Comparison of ENCODE assay signal across 2 cellular contexts in the genomic region with DNA sequence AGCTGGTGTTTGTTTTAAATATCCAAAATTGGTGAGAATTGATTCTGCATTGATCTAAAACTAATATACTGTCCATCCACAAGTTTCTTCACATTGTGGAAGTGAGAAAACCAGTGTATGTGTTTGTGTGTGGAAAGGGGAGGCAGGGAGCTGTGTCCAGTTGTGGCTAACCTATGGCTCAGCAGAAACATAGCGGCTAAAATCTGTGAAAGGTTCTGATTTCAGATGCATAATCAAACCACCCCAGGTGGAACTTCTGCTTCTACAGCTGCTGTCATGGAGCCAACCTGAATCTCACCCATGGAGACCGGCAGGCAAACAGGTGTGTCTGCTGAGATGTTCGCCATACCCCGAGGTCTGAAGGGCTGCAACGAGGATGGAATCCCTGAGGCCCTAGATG.
TF ChIP-seq lines count a peak whose summit lies in the region.

A gene (plus strand): TSS at position 301 of the 400 bp plus-strand sequence.

TF ChIP-seq in WTC11, 78 proteins besides CTCF, POLR2A, EP300 and RAD21 (continues in another document):
- TF ChIP-seq ZNF396 (CRISPR knock-in tag; IDR thresholded peaks at IDR 0.05; ENCODE audit: borderline replicate concordance) = no peak
- no peak for TF ChIP-seq MXD4 (CRISPR knock-in tag; IDR thresholded peaks at IDR 0.05; ENCODE audit: borderline replicate concordance)
- TF ChIP-seq, protein P1, sequence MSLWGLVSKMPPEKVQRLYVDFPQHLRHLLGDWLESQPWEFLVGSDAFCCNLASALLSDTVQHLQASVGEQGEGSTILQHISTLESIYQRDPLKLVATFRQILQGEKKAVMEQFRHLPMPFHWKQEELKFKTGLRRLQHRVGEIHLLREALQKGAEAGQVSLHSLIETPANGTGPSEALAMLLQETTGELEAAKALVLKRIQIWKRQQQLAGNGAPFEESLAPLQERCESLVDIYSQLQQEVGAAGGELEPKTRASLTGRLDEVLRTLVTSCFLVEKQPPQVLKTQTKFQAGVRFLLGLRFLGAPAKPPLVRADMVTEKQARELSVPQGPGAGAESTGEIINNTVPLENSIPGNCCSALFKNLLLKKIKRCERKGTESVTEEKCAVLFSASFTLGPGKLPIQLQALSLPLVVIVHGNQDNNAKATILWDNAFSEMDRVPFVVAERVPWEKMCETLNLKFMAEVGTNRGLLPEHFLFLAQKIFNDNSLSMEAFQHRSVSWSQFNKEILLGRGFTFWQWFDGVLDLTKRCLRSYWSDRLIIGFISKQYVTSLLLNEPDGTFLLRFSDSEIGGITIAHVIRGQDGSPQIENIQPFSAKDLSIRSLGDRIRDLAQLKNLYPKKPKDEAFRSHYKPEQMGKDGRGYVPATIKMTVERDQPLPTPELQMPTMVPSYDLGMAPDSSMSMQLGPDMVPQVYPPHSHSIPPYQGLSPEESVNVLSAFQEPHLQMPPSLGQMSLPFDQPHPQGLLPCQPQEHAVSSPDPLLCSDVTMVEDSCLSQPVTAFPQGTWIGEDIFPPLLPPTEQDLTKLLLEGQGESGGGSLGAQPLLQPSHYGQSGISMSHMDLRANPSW (CRISPR knock-in tag; conservative IDR thresholded peaks at IDR 0.05; ENCODE audit: low read depth) = no peak
- no peak for TF ChIP-seq ZNF219 (CRISPR knock-in tag; IDR thresholded peaks at IDR 0.05; ENCODE audit: borderline replicate concordance)
- no peak for TF ChIP-seq EMX1 (CRISPR knock-in tag; IDR thresholded peaks at IDR 0.05)
- TF ChIP-seq, protein P2, sequence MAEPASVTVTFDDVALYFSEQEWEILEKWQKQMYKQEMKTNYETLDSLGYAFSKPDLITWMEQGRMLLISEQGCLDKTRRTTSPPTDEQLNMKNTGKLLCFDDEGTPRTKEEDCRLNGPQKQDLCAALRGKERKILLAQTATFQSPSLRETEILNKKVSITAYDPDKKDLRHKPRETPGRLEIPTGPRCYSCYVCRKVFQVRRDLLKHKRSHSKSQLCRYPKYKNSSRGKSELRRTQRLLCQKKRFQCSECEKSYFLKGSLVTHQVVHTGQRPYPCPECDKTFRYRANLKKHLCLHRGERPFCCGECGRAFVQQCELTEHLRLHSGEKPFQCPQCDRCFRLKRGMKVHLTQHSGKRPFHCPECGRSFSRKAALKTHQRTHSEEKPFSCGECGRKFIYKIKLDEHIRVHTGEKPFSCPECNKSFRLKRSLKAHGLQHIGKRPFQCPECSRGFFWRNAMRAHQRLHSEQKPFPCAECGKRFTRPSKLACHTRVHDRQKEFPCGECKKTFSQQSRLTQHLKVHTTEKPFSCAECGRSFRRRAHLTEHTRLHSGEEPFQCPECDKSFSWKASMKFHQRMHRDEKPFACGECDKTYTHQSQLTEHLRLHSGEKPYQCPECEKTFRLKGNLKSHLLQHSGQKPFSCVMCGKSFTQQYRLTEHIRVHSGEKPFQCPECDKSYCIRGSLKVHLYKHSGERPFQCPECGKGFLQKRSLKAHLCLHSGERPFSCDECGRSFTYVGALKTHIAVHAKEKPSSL (CRISPR knock-in tag; conservative IDR thresholded peaks at IDR 0.05) = no peak
- no peak for TF ChIP-seq SMAD3 (CRISPR knock-in tag; IDR thresholded peaks at IDR 0.05; ENCODE audit: borderline replicate concordance)
- TF ChIP-seq, protein P3, sequence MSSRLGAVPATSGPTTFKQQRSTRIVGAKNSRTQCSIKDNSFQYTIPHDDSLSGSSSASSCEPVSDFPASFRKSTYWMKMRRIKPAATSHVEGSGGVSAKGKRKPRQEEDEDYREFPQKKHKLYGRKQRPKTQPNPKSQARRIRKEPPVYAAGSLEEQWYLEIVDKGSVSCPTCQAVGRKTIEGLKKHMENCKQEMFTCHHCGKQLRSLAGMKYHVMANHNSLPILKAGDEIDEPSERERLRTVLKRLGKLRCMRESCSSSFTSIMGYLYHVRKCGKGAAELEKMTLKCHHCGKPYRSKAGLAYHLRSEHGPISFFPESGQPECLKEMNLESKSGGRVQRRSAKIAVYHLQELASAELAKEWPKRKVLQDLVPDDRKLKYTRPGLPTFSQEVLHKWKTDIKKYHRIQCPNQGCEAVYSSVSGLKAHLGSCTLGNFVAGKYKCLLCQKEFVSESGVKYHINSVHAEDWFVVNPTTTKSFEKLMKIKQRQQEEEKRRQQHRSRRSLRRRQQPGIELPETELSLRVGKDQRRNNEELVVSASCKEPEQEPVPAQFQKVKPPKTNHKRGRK (CRISPR knock-in tag; IDR thresholded peaks at IDR 0.05; ENCODE audit: borderline replicate concordance) = no peak
- TF ChIP-seq KAT7 (CRISPR knock-in tag; IDR thresholded peaks at IDR 0.05; ENCODE audit: borderline replicate concordance) = no peak
- no peak for TF ChIP-seq TP53 (CRISPR knock-in tag; IDR thresholded peaks at IDR 0.05)
- TF ChIP-seq ATF1 (CRISPR knock-in tag; IDR thresholded peaks at IDR 0.05) = no peak
- TF ChIP-seq, protein P4, sequence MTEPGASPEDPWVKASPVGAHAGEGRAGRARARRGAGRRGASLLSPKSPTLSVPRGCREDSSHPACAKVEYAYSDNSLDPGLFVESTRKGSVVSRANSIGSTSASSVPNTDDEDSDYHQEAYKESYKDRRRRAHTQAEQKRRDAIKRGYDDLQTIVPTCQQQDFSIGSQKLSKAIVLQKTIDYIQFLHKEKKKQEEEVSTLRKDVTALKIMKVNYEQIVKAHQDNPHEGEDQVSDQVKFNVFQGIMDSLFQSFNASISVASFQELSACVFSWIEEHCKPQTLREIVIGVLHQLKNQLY (CRISPR knock-in tag; IDR thresholded peaks at IDR 0.05) = no peak
- TF ChIP-seq NR2C2 (CRISPR knock-in tag; IDR thresholded peaks at IDR 0.05) = no peak
- TF ChIP-seq, protein P5, sequence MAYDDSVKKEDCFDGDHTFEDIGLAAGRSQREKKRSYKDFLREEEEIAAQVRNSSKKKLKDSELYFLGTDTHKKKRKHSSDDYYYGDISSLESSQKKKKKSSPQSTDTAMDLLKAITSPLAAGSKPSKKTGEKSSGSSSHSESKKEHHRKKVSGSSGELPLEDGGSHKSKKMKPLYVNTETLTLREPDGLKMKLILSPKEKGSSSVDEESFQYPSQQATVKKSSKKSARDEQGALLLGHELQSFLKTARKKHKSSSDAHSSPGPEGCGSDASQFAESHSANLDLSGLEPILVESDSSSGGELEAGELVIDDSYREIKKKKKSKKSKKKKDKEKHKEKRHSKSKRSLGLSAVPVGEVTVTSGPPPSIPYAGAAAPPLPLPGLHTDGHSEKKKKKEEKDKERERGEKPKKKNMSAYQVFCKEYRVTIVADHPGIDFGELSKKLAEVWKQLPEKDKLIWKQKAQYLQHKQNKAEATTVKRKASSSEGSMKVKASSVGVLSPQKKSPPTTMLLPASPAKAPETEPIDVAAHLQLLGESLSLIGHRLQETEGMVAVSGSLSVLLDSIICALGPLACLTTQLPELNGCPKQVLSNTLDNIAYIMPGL (CRISPR knock-in tag; IDR thresholded peaks at IDR 0.05) = no peak
- no peak for TF ChIP-seq ETV6 (CRISPR knock-in tag; IDR thresholded peaks at IDR 0.05)
- TF ChIP-seq SMAD4 (CRISPR knock-in tag; IDR thresholded peaks at IDR 0.05) = no peak
- TF ChIP-seq MYBL2 (CRISPR knock-in tag; IDR thresholded peaks at IDR 0.05) = no peak
- TF ChIP-seq SP1 (CRISPR knock-in tag; conservative IDR thresholded peaks at IDR 0.05) = no peak

TF ChIP-seq in HepG2, 621 proteins besides CTCF, POLR2A, EP300 and RAD21:
- TF ChIP-seq, protein P6, sequence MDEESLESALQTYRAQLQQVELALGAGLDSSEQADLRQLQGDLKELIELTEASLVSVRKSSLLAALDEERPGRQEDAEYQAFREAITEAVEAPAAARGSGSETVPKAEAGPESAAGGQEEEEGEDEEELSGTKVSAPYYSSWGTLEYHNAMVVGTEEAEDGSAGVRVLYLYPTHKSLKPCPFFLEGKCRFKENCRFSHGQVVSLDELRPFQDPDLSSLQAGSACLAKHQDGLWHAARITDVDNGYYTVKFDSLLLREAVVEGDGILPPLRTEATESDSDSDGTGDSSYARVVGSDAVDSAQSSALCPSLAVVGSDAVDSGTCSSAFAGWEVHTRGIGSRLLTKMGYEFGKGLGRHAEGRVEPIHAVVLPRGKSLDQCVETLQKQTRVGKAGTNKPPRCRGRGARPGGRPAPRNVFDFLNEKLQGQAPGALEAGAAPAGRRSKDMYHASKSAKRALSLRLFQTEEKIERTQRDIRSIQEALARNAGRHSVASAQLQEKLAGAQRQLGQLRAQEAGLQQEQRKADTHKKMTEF (CRISPR knock-in tag; IDR thresholded peaks at IDR 0.05) = no peak
- TF ChIP-seq HNF4G (IDR thresholded peaks at IDR 0.05; ENCODE audit: borderline replicate concordance, low read depth, low read length) (no peak), HNF4G (CRISPR knock-in tag; IDR thresholded peaks at IDR 0.05; ENCODE audit: borderline replicate concordance, low read depth) (no peak), CCDC6 (CRISPR knock-in tag; IDR thresholded peaks at IDR 0.05) (no peak), ZNF773 (CRISPR knock-in tag; IDR thresholded peaks at IDR 0.05; ENCODE audit: borderline replicate concordance) (no peak), GLI4 (CRISPR knock-in tag; IDR thresholded peaks at IDR 0.05; ENCODE audit: borderline replicate concordance) (no peak), NR2F2 (IDR thresholded peaks at IDR 0.05; ENCODE audit: borderline replicate concordance, low read depth) (no peak), ZNF264 (CRISPR knock-in tag; IDR thresholded peaks at IDR 0.05) (no peak), GZF1 (CRISPR knock-in tag; IDR thresholded peaks at IDR 0.05) (no peak)
- TF ChIP-seq, protein P7, sequence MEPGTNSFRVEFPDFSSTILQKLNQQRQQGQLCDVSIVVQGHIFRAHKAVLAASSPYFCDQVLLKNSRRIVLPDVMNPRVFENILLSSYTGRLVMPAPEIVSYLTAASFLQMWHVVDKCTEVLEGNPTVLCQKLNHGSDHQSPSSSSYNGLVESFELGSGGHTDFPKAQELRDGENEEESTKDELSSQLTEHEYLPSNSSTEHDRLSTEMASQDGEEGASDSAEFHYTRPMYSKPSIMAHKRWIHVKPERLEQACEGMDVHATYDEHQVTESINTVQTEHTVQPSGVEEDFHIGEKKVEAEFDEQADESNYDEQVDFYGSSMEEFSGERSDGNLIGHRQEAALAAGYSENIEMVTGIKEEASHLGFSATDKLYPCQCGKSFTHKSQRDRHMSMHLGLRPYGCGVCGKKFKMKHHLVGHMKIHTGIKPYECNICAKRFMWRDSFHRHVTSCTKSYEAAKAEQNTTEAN (CRISPR knock-in tag; conservative IDR thresholded peaks at IDR 0.05) = no peak
- TF ChIP-seq, protein P8, sequence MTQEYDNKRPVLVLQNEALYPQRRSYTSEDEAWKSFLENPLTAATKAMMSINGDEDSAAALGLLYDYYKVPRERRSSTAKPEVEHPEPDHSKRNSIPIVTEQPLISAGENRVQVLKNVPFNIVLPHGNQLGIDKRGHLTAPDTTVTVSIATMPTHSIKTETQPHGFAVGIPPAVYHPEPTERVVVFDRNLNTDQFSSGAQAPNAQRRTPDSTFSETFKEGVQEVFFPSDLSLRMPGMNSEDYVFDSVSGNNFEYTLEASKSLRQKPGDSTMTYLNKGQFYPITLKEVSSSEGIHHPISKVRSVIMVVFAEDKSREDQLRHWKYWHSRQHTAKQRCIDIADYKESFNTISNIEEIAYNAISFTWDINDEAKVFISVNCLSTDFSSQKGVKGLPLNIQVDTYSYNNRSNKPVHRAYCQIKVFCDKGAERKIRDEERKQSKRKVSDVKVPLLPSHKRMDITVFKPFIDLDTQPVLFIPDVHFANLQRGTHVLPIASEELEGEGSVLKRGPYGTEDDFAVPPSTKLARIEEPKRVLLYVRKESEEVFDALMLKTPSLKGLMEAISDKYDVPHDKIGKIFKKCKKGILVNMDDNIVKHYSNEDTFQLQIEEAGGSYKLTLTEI (CRISPR knock-in tag; conservative IDR thresholded peaks at IDR 0.05) = no peak
- TF ChIP-seq, protein P9, sequence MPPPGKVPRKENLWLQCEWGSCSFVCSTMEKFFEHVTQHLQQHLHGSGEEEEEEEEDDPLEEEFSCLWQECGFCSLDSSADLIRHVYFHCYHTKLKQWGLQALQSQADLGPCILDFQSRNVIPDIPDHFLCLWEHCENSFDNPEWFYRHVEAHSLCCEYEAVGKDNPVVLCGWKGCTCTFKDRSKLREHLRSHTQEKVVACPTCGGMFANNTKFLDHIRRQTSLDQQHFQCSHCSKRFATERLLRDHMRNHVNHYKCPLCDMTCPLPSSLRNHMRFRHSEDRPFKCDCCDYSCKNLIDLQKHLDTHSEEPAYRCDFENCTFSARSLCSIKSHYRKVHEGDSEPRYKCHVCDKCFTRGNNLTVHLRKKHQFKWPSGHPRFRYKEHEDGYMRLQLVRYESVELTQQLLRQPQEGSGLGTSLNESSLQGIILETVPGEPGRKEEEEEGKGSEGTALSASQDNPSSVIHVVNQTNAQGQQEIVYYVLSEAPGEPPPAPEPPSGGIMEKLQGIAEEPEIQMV (CRISPR knock-in tag; IDR thresholded peaks at IDR 0.05; ENCODE audit: low read depth) = no peak
- TF ChIP-seq, protein P10, sequence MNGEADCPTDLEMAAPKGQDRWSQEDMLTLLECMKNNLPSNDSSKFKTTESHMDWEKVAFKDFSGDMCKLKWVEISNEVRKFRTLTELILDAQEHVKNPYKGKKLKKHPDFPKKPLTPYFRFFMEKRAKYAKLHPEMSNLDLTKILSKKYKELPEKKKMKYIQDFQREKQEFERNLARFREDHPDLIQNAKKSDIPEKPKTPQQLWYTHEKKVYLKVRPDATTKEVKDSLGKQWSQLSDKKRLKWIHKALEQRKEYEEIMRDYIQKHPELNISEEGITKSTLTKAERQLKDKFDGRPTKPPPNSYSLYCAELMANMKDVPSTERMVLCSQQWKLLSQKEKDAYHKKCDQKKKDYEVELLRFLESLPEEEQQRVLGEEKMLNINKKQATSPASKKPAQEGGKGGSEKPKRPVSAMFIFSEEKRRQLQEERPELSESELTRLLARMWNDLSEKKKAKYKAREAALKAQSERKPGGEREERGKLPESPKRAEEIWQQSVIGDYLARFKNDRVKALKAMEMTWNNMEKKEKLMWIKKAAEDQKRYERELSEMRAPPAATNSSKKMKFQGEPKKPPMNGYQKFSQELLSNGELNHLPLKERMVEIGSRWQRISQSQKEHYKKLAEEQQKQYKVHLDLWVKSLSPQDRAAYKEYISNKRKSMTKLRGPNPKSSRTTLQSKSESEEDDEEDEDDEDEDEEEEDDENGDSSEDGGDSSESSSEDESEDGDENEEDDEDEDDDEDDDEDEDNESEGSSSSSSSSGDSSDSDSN (CRISPR knock-in tag; IDR thresholded peaks at IDR 0.05) = no peak
- TF ChIP-seq, protein P11, sequence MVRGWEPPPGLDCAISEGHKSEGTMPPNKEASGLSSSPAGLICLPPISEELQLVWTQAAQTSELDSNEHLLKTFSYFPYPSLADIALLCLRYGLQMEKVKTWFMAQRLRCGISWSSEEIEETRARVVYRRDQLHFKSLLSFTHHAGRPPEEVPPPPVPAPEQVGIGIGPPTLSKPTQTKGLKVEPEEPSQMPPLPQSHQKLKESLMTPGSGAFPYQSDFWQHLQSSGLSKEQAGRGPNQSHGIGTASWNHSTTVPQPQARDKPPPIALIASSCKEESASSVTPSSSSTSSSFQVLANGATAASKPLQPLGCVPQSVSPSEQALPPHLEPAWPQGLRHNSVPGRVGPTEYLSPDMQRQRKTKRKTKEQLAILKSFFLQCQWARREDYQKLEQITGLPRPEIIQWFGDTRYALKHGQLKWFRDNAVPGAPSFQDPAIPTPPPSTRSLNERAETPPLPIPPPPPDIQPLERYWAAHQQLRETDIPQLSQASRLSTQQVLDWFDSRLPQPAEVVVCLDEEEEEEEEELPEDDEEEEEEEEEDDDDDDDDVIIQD (CRISPR knock-in tag; IDR thresholded peaks at IDR 0.05; ENCODE audit: low read depth) = no peak
